ENCODE assay signal across 10 cellular contexts in genomic region chr6:36607782-36608386, GRCh38. TPM values are rescaled to one million over a fixed set of nuclear protein-coding genes. Genes with fewer than 3 reads are reported as not detected.
DNase-seq lines count a peak whose midpoint lies in the region; ATAC-seq and TF ChIP-seq lines count a peak whose summit lies in the region.
"Had no signal": no experiment of that assay in that cellular context is flagged by ENCODE, and none has a peak within 500 bp of the region (broad histone marks: within the 10 kb centered on the region; RNA-seq: fewer than 3 reads in every experiment).

No MANE protein-coding gene starts in this region.

- no peak overlapping the region for H3K9ac ChIP-seq in liver (ENCODE audit: low read depth in 1 of 2, low read length in 2 of 2)

- WGBS in liver: 33% methylated on average over 10 of the region's 10 CpGs

- H3K27ac Mint-ChIP-seq in activated naive CD4-positive, alpha-beta T cell treated with anti-CD3 and anti-CD28 coated beads for 36 hours: peak overlapping the region; percentile 88
- peak overlapping the region; percentile 83 to 89 for H3K27ac Mint-ChIP-seq in activated naive CD4-positive, alpha-beta T cell treated with anti-CD3 and anti-CD28 coated beads, Interleukin-2, amount 50 U/mL, for 72 hours

- no peaks in the 10 kb centered on the region for H3K9me3 Mint-ChIP-seq in activated naive CD4-positive, alpha-beta T cell treated with anti-CD3 and anti-CD28 coated beads for 36 hours
- no peaks in the 10 kb centered on the region for H3K9me3 Mint-ChIP-seq in activated naive CD4-positive, alpha-beta T cell treated with anti-CD3 and anti-CD28 coated beads, Interleukin-2, amount 50 U/mL, for 72 hours

- H3K27me3 ChIP-seq in liver (ENCODE audit: control insufficient read depth in 4 of 4, insufficient read depth in 4 of 4, low read length in 3 of 4) (no peaks in the 10 kb centered on the region), thoracic aorta (replicated peaks; ENCODE audit: insufficient read depth) (no peaks in the 10 kb centered on the region)

- H3K4me1 Mint-ChIP-seq in activated naive CD4-positive, alpha-beta T cell treated with anti-CD3 and anti-CD28 coated beads for 36 hours (ENCODE audit: low read depth): peaks cover 69% of the 10 kb centered on the region

- H3K27me3 Mint-ChIP-seq in activated naive CD4-positive, alpha-beta T cell treated with anti-CD3 and anti-CD28 coated beads for 36 hours (ENCODE audit: low read depth): no peaks in the 10 kb centered on the region

- H3K27ac ChIP-seq in liver (ENCODE audit: low read depth in 1 of 2, low read length in 2 of 2): peak overlapping the region in 1 of 2 donors; percentile 1
- peak overlapping the region; percentile 27 to 38 for H3K27ac ChIP-seq in thoracic aorta

- CTCF ChIA-PET in activated naive CD4-positive, alpha-beta T cell treated with anti-CD3 and anti-CD28 coated beads for 36 hours (lab: Charles Lee): interaction anchor here (0.9 to 2.2 kb wide), 5 partner anchors 10 to 185 kb away, joined by 3 to 11 read pairs (median 6); no protein-coding TSS in a partner anchor

- H3K4me1 ChIP-seq in liver (ENCODE audit: control insufficient read depth in 4 of 4, insufficient read depth in 4 of 4, low read length in 3 of 4) (peaks cover 21 to 67% (median 64%) of the 10 kb centered on the region in 4 donors), thoracic aorta (ENCODE audit: control insufficient read depth in 1 of 2, low read depth in 2 of 2) (peaks cover 33 to 63% of the 10 kb centered on the region in 2 donors)

- H3K9me3 ChIP-seq in liver (ENCODE audit: control insufficient read depth in 4 of 4, low read length in 3 of 4): no peaks in the 10 kb centered on the region
- no peaks in the 10 kb centered on the region for H3K9me3 ChIP-seq in thoracic aorta

- H3K36me3 ChIP-seq in liver (ENCODE audit: control insufficient read depth in 4 of 4, insufficient read depth in 3 of 4, low read depth in 1 of 4, low read length in 3 of 4) (peaks cover 10 to 40% (median 34%) of the 10 kb centered on the region in 4 donors), thoracic aorta (peaks cover 45% of the 10 kb centered on the region)

- no peak overlapping the region for H3K4me3 Mint-ChIP-seq in activated naive CD4-positive, alpha-beta T cell treated with anti-CD3 and anti-CD28 coated beads for 36 hours

- no peak for ATAC-seq in activated naive CD4-positive, alpha-beta T cell treated with anti-CD3 and anti-CD28 coated beads, Interleukin-2, amount 50 U/mL, for 72 hours
- ATAC-seq in thoracic aorta (ENCODE audit: insufficient number of reproducible peaks, low FRiP score, low read depth): no peak

- TF ChIP-seq CTCF in liver (IDR thresholded peaks at IDR 0.05; ENCODE audit: low read depth, low read length, missing input control): no peak
- no peak for TF ChIP-seq CTCF in thoracic aorta (IDR thresholded peaks at IDR 0.05)

- intact Hi-C loops in activated naive CD4-positive, alpha-beta T cell treated with anti-CD3 and anti-CD28 coated beads for 36 hours (cut with micrococcal nuclease): no loop called here

- TF ChIP-seq RAD21 in liver (IDR thresholded peaks at IDR 0.05): no peak

- H3K36me3 Mint-ChIP-seq in activated naive CD4-positive, alpha-beta T cell treated with anti-CD3 and anti-CD28 coated beads for 36 hours (ENCODE audit: low read depth): peaks cover 75% of the 10 kb centered on the region
- peaks cover 35 to 49% of the 10 kb centered on the region in 2 donors for H3K36me3 Mint-ChIP-seq in activated naive CD4-positive, alpha-beta T cell treated with anti-CD3 and anti-CD28 coated beads, Interleukin-2, amount 50 U/mL, for 72 hours

- no peak overlapping the region for H3K4me3 ChIP-seq in liver (ENCODE audit: low read depth in 1 of 3, low read length in 3 of 3)
- no peak overlapping the region for H3K4me3 ChIP-seq in thoracic aorta

- no peak for DNase-seq in activated naive CD4-positive, alpha-beta T cell treated with anti-CD3 and anti-CD28 coated beads for 36 hours
- no peak for DNase-seq in activated naive CD4-positive, alpha-beta T cell treated with Interleukin-2 at 50 U/mL for 16 hours
- DNase-seq in activated naive CD4-positive, alpha-beta T cell treated with anti-CD3 and anti-CD28 coated beads, Interleukin-2, amount 50 U/mL, for 72 hours (ENCODE audit: low spot score in 2 of 2): no peak
- no peak for DNase-seq in thoracic aorta (ENCODE audit: low spot score)
- no peak for DNase-seq in NCI-H1436 (lab: John Stamatoyannopoulos, UW)
- DNase-seq in epidermal melanocyte (ENCODE audit: insufficient read length, low spot score): no peak
- DNase-seq in GOT3 (lab: John Stamatoyannopoulos, UW): no peak
- DNase-seq: amniotic stem cell, occipital lobe had no signal

TF ChIP-seq in liver, 16 proteins besides CTCF, POLR2A, EP300 and RAD21:
- TF ChIP-seq RXRA (IDR thresholded peaks at IDR 0.05): no peak
- TF ChIP-seq, protein P1, sequence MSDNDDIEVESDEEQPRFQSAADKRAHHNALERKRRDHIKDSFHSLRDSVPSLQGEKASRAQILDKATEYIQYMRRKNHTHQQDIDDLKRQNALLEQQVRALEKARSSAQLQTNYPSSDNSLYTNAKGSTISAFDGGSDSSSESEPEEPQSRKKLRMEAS (IDR thresholded peaks at IDR 0.05): peak; percentile 16

RNA-seq across cellular contexts. Expression of gene SRSF3, which starts 13.7 kb away (rescaled TPM):
- total RNA-seq in activated naive CD4-positive, alpha-beta T cell treated with anti-CD3 and anti-CD28 coated beads for 36 hours: 100 to 1,000 TPM; 250 to 269 TPM
- total RNA-seq in activated naive CD4-positive, alpha-beta T cell treated with anti-CD3 and anti-CD28 coated beads, Interleukin-2, amount 50 U/mL, for 72 hours: 100 to 1,000 TPM; 197 to 431 TPM
- total RNA-seq in liver (100 to 1,000 TPM in 1 of 2 donors, 10 to 100 TPM in 1; 62.8 to 101 TPM), thoracic aorta (100 to 1,000 TPM in 1 of 2 donors, 10 to 100 TPM in 1; 88.5 to 120 TPM)
- polyA plus RNA-seq in liver: 100 to 1,000 TPM; 101 to 103 TPM
